In genomic region chr12:122336015-122336946, GRCh38 we compare ENCODE assay signal across 9 cellular contexts.
DNase-seq lines count a peak whose midpoint lies in the region; ATAC-seq and TF ChIP-seq lines count a peak whose summit lies in the region.
"Had no signal": no experiment of that assay in that cellular context is flagged by ENCODE, and none has a peak within 500 bp of the region (broad histone marks: within the 10 kb centered on the region; RNA-seq: fewer than 3 reads in every experiment).

No MANE protein-coding gene starts in this region.

- H3K27me3 Mint-ChIP-seq in CD8-positive, alpha-beta T cell (ENCODE audit: low read depth): no peaks in the 10 kb centered on the region

- in situ Hi-C loops in astrocyte of the spinal cord (cut with HindIII; ENCODE audit: low sequenced_read_pairs): no loop called here

- no peak overlapping the region for H3K4me3 Mint-ChIP-seq in CD8-positive, alpha-beta T cell

- peak in 6 of 7 experiments; percentile 16 to 61 (median 43) for DNase-seq in CD8-positive, alpha-beta T cell
- peak; percentile 50 for DNase-seq in HT-29 (ENCODE audit: low spot score)
- peak; percentile 25 for DNase-seq in T follicular helper cell (ENCODE audit: low read depth)
- DNase-seq in astrocyte of the spinal cord (ENCODE audit: low read depth, low spot score): peak; percentile 26
- no peak for DNase-seq in lung (ENCODE audit: low spot score)
- no peak for DNase-seq in thoracic aorta (ENCODE audit: low spot score)
- DNase-seq in HuH-7.5 (ENCODE audit: low spot score): no peak

- CTCF ChIA-PET in CD8-positive, alpha-beta T cell (lab: Charles Lee): interaction anchor here (1.7 to 2.8 kb wide), 3 partner anchors 15 to 135 kb away, joined by 5 to 11 read pairs (median 9); no protein-coding TSS in a partner anchor

- POLR2A ChIA-PET in CD8-positive, alpha-beta T cell (lab: Charles Lee): no interaction called here

- peak; percentile 37 for TF ChIP-seq CTCF in CD8-positive, alpha-beta T cell (IDR thresholded peaks at IDR 0.05)
- TF ChIP-seq CTCF in astrocyte of the spinal cord (IDR thresholded peaks at IDR 0.05; ENCODE audit: low read depth, low read length) (peak; percentile 76), lung (IDR thresholded peaks at IDR 0.05; ENCODE audit: control extremely low read depth, extremely low read depth) (peak; percentile 22), thoracic aorta (IDR thresholded peaks at IDR 0.05) (peak; percentile 34)

- ATAC-seq in CD8-positive, alpha-beta T cell: no peak
- ATAC-seq in lung (ENCODE audit: insufficient read depth, low FRiP score) (no peak), thoracic aorta (ENCODE audit: insufficient number of reproducible peaks, low FRiP score, low read depth) (no peak), HG03457 (IDR thresholded peaks at IDR 0.05; ENCODE audit: unreplicated experiment) (no peak)
- ATAC-seq: right cardiac atrium had no signal

- H3K4me1 ChIP-seq in CD8-positive, alpha-beta T cell (ENCODE audit: insufficient read depth, low read length): no peaks in the 10 kb centered on the region
- H3K4me1 ChIP-seq in lung (ENCODE audit: control insufficient read depth in 2 of 2, insufficient read depth in 2 of 2, low read length in 2 of 2): no peaks in the 10 kb centered on the region
- H3K4me1 ChIP-seq in thoracic aorta (ENCODE audit: control insufficient read depth in 1 of 2, low read depth in 2 of 2): no peaks in the 10 kb centered on the region

- H3K36me3 ChIP-seq in CD8-positive, alpha-beta T cell (ENCODE audit: insufficient read depth, low read length): peaks cover 18% of the 10 kb centered on the region
- H3K36me3 ChIP-seq in lung (ENCODE audit: control insufficient read depth in 2 of 2, insufficient read depth in 2 of 2, low read length in 2 of 2) (peaks cover 19 to 25% of the 10 kb centered on the region in 2 donors), thoracic aorta (peaks cover 42% of the 10 kb centered on the region)

- intact Hi-C loops in CD8-positive, alpha-beta T cell (cut with DNase I, micrococcal nuclease): loop anchor here in 1 of 2 experiments (1.0 to 2.0 kb wide), 2 partner anchors 85 to 137 kb away; no protein-coding TSS in a partner anchor

- H3K9me3 ChIP-seq in CD8-positive, alpha-beta T cell (ENCODE audit: low read length): no peaks in the 10 kb centered on the region
- H3K9me3 ChIP-seq in lung (ENCODE audit: control insufficient read depth in 2 of 2, insufficient read depth in 1 of 2, low read length in 1 of 2): no peaks in the 10 kb centered on the region
- H3K9me3 ChIP-seq in thoracic aorta: no peaks in the 10 kb centered on the region

- no peaks in the 10 kb centered on the region for H3K9me3 Mint-ChIP-seq in CD8-positive, alpha-beta T cell

- no peak overlapping the region for H3K27ac ChIP-seq in CD8-positive, alpha-beta T cell (ENCODE audit: low read depth, low read length)
- H3K27ac ChIP-seq in lung (ENCODE audit: low read depth in 1 of 2, low read length in 1 of 2) (no peak overlapping the region), thoracic aorta (no peak overlapping the region)

- no peaks in the 10 kb centered on the region for H3K27me3 ChIP-seq in CD8-positive, alpha-beta T cell (ENCODE audit: insufficient read depth, low read length)
- H3K27me3 ChIP-seq in lung (ENCODE audit: control insufficient read depth, insufficient read depth) (no peaks in the 10 kb centered on the region), thoracic aorta (replicated peaks; ENCODE audit: insufficient read depth) (no peaks in the 10 kb centered on the region)

- no peak overlapping the region for H3K27ac Mint-ChIP-seq in CD8-positive, alpha-beta T cell

- no peak overlapping the region for H3K4me3 ChIP-seq in CD8-positive, alpha-beta T cell (ENCODE audit: low read depth, low read length)
- H3K4me3 ChIP-seq in astrocyte of the spinal cord (ENCODE audit: low read depth, low read length): no peak overlapping the region
- H3K4me3 ChIP-seq in lung: no peak overlapping the region
- no peak overlapping the region for H3K4me3 ChIP-seq in thoracic aorta

- peaks cover 6% of the 10 kb centered on the region for H3K4me1 Mint-ChIP-seq in CD8-positive, alpha-beta T cell (ENCODE audit: low read depth)

- WGBS in lung, 2 donors: 83 to 85% methylated on average over 8 of the region's 8 CpGs

- H3K36me3 Mint-ChIP-seq in CD8-positive, alpha-beta T cell: peaks cover 56% of the 10 kb centered on the region

Comparison
In these comparisons a context has a peak if more than half of its experiments do, and no peak if none do; other contexts are left out.
1. DNase-seq: peak in CD8-positive, alpha-beta T cell (6 of 7), HT-29 (single experiment), T follicular helper cell (single experiment) and astrocyte of the spinal cord (single experiment); none in lung (single experiment), thoracic aorta (single experiment) and HuH-7.5 (single experiment).
2. CTCF ChIP-seq: peak in every context shown above with its lines; median percentile 76 in astrocyte of the spinal cord; 37 in CD8-positive, alpha-beta T cell; 34 in thoracic aorta; 22 in lung.